8 cellular contexts compared by ENCODE assay signal in the genomic region with DNA sequence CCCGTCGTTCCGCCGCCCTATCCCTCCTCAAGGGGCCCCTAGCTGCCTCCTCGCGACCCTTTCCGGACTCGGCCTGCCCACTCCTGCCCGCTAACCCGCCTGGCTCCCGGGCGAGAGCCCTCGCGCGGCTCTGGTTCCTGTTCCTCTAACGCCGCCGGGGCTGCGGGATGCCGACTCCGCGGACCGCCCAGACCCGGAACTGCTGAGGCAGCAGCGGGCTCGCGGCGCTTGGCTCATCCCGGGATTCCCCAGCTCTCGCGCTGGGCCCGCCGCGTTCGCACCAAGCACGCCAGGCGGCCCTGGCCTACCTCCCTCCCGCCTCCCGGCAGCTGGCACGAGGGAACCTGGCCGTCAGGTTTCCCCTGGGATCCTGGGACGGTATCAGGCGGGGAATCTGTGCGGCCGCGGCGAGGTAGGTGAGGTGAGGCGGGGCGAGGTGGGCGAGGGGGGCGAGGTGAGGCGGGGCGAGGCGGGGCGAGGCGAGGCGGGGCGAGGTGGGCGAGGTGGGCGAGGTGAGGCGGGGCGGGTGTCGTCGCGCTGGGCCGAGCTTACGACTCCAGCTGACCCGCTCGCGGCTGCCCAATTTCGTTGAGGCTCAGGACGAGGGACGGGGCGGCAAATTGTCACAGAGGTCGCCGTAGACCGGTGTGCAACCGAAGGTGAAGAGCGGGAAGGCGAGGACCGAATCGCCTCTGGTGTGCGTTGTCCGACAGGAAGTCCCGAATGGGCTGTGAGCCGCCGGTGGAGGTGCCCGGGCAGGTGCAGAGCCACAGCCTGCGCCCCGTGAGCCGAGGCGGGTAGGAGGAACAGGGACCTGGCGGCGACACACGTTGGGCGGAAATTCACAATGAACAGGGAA. TPM values are rescaled to one million over a fixed set of nuclear protein-coding genes. Genes with fewer than 3 reads are reported as not detected.
A peak's percentile ranks its signal among the peaks of the same experiment; 100 is the strongest.
DNase-seq lines count a peak whose midpoint lies in the region; ATAC-seq, FAIRE-seq and TF ChIP-seq lines count a peak whose summit lies in the region.

A gene (minus strand): TSS at position 418 of the 859 bp plus-strand sequence. CDS start 10,364 bp downstream, outside the sequence.
A gene (plus strand): TSS at position 582 of the 859 bp plus-strand sequence. CDS start 1,082 bp downstream, outside the sequence.

- intact Hi-C loops in Right ventricle myocardium inferior (cut with DNase I) (loop anchor here (2.0 to 10.0 kb wide), 2 partner anchors 795 to 907 kb away; no protein-coding TSS in a partner anchor), pancreas (cut with DNase I) (no loop called here), tibial artery (cut with DNase I; ENCODE audit: low total_unique reads) (no loop called here)

- H3K4me3 Mint-ChIP-seq in activated naive CD8-positive, alpha-beta T cell treated with anti-CD3 and anti-CD28 coated beads for 36 hours, result peak within 1 kb of the TSS; percentile 86

- peak; percentile 69 for ATAC-seq in GM19455 (IDR thresholded peaks at IDR 0.05; ENCODE audit: unreplicated experiment)
- ATAC-seq in SK-N-SH treated with all-trans-retinoic acid at 6 μM for 48 hours, result peak; percentile 93
- ATAC-seq in Right ventricle myocardium inferior, result peak; percentile 91
- ATAC-seq in pancreas, result peak; percentile 87 to 94 (median 93)

- peaks cover 0 to 8% (median 3%) of the 10 kb centered on the region in 3 donors for H3K4me1 ChIP-seq in pancreas
- H3K4me1 ChIP-seq in tibial artery, result peaks cover 0 to 13% (median 4%) of the 10 kb centered on the region in 4 donors

- H3K27me3 ChIP-seq in HL-60 (ENCODE audit: insufficient read depth, poor library complexity, severe bottlenecking) (no peaks in the 10 kb centered on the region), pancreas (no peaks in the 10 kb centered on the region), tibial artery (no peaks in the 10 kb centered on the region)

- H3K4me3 ChIP-seq in HL-60 (replicated peaks; ENCODE audit: insufficient read depth, low read length) (peak within 1 kb of the TSS; percentile 56), pancreas (peak within 1 kb of the TSS; percentile 56 to 85 (median 81)), tibial artery (peak within 1 kb of the TSS; percentile 86 to 94)

- peak within 1 kb of the TSS; percentile 91 for H3K27ac ChIP-seq in HL-60 (replicated peaks)
- peak within 1 kb of the TSS; percentile 95 to 97 (median 96) for H3K27ac ChIP-seq in pancreas
- peak within 1 kb of the TSS; percentile 96 to 99 for H3K27ac ChIP-seq in tibial artery

- peaks cover 12% of the 10 kb centered on the region for H3K36me3 Mint-ChIP-seq in activated naive CD8-positive, alpha-beta T cell treated with anti-CD3 and anti-CD28 coated beads for 36 hours

- H3K9me3 ChIP-seq in pancreas (no peaks in the 10 kb centered on the region), tibial artery (no peaks in the 10 kb centered on the region)

- no peaks in the 10 kb centered on the region for H3K36me3 ChIP-seq in pancreas
- no peaks in the 10 kb centered on the region for H3K36me3 ChIP-seq in tibial artery

- no peak for FAIRE-seq in pancreas (lab: Jason Lieb, UNC)

- no peaks in the 10 kb centered on the region for H3K9me3 Mint-ChIP-seq in activated naive CD8-positive, alpha-beta T cell treated with anti-CD3 and anti-CD28 coated beads for 36 hours

- H3K27me3 Mint-ChIP-seq in activated naive CD8-positive, alpha-beta T cell treated with anti-CD3 and anti-CD28 coated beads for 36 hours, result peaks cover 3% of the 10 kb centered on the region

- DNase-seq in DMS 273 treated with DMSO at 0.1 percent for 48 hours (lab: John Stamatoyannopoulos, UW) (peak; percentile 5), HL-60 (ENCODE audit: low read depth in 1 of 2, low spot score in 1 of 2) (peak; percentile 54 to 83), Right ventricle myocardium inferior (ENCODE audit: missing footprints) (peak; percentile 96), pancreas (peak; percentile 80 to 94 (median 86)), tibial artery (peak; percentile 78 to 89)
- DNase-seq in activated naive CD8-positive, alpha-beta T cell treated with anti-CD3 and anti-CD28 coated beads for 36 hours, result peak; percentile 82

- peak within 1 kb of the TSS; percentile 87 for H3K27ac Mint-ChIP-seq in activated naive CD8-positive, alpha-beta T cell treated with anti-CD3 and anti-CD28 coated beads for 36 hours

- peaks cover 22% of the 10 kb centered on the region for H3K4me1 Mint-ChIP-seq in activated naive CD8-positive, alpha-beta T cell treated with anti-CD3 and anti-CD28 coated beads for 36 hours

- TF ChIP-seq CTCF in HL-60 (IDR thresholded peaks at IDR 0.05; ENCODE audit: insufficient read depth, low read length) (no peak), pancreas (IDR thresholded peaks at IDR 0.05) (no peak), tibial artery (IDR thresholded peaks at IDR 0.05) (no peak)

- WGBS in pancreas, 2 donors, result 0% methylated on average over 82 to 95 of the region's 96 CpGs

TF ChIP-seq in SK-N-SH treated with all-trans-retinoic acid at 6 μM for 48 hours, 23 proteins besides CTCF, POLR2A, EP300 and RAD21:
- TF ChIP-seq ZC3H10 (CRISPR knock-in tag; IDR thresholded peaks at IDR 0.05) (no peak), TOX (CRISPR knock-in tag; IDR thresholded peaks at IDR 0.05; ENCODE audit: borderline replicate concordance) (no peak), ISL1 (CRISPR knock-in tag; IDR thresholded peaks at IDR 0.05) (no peak)
- TF ChIP-seq, protein P1, sequence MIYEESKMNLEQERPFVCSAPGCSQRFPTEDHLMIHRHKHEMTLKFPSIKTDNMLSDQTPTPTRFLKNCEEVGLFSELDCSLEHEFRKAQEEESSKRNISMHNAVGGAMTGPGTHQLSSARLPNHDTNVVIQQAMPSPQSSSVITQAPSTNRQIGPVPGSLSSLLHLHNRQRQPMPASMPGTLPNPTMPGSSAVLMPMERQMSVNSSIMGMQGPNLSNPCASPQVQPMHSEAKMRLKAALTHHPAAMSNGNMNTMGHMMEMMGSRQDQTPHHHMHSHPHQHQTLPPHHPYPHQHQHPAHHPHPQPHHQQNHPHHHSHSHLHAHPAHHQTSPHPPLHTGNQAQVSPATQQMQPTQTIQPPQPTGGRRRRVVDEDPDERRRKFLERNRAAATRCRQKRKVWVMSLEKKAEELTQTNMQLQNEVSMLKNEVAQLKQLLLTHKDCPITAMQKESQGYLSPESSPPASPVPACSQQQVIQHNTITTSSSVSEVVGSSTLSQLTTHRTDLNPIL (CRISPR knock-in tag; IDR thresholded peaks at IDR 0.05; ENCODE audit: low read depth), result no peak

RNA-seq across cellular contexts. Expression of the first gene that starts in this region (rescaled TPM):
- total RNA-seq in activated naive CD8-positive, alpha-beta T cell treated with anti-CD3 and anti-CD28 coated beads for 36 hours, result 1 to 10 TPM; 2.1 to 2.5 TPM
- total RNA-seq in Right ventricle myocardium inferior (2.6 TPM), pancreas (1 to 10 TPM; 4.4 to 7.3 (median 4.8) TPM)
- polyA plus RNA-seq in pancreas, result 1 to 10 TPM; 2.9 to 4.6 TPM

RNA-seq across cellular contexts. Expression of the second gene that starts in this region (rescaled TPM):
- 1 to 10 TPM; 4.5 to 5.1 TPM for total RNA-seq in activated naive CD8-positive, alpha-beta T cell treated with anti-CD3 and anti-CD28 coated beads for 36 hours
- total RNA-seq in Right ventricle myocardium inferior (4.9 TPM), pancreas (1 to 10 TPM; 2.9 to 5.9 (median 3.7) TPM)
- polyA plus RNA-seq in pancreas, result 1 to 10 TPM; 2.5 to 3.4 TPM

Comparison
In these comparisons a context has a peak if more than half of its experiments do, and no peak if none do; other contexts are left out.
1. Peak in every context shown above with its lines: DNase-seq, ATAC-seq, H3K4me3 ChIP-seq and H3K27ac ChIP-seq.
2. DNase-seq: peak in every context shown above with its lines; median percentile 96 in Right ventricle myocardium inferior; 86 in pancreas; 84 in tibial artery; 82 in activated naive CD8-positive, alpha-beta T cell treated with anti-CD3 and anti-CD28 coated beads for 36 hours; 68 in HL-60; 5 in DMS 273 treated with DMSO at 0.1 percent for 48 hours.